In genomic region chr7:156640257-156640948, GRCh38 we compare ENCODE assay signal across 8 cellular contexts.
DNase-seq lines count a peak whose midpoint lies in the region; ATAC-seq and TF ChIP-seq lines count a peak whose summit lies in the region.

Gene RNF32 (plus strand): TSS chr7:156640774. CDS start chr7:156643878, 3,104 bp downstream.

- DNase-seq in GM13976 (ENCODE audit: low spot score) (peak; percentile 99), NCI-H187 (lab: John Stamatoyannopoulos, UW) (peak; percentile 97 to 98), astrocyte of the spinal cord (ENCODE audit: low read depth, low spot score) (peak; percentile 94), iPS DF 6.9 (ENCODE audit: low read depth, low spot score) (peak; percentile 78), skeletal muscle cell (ENCODE audit: low read depth) (peak; percentile 65), KBM-7 (no peak)
- DNase-seq in T-helper 2 cell treated with Interferon-gamma antibody and Interleukin-4, amounts not matched to agents 5 μg/mL and 100 μg/mL, for 36 hours (ENCODE audit: low spot score): peak; percentile 97

- no CpG with 5 or more reads among the region's 85 CpGs for WGBS in iPS DF 6.9 (ENCODE audit: insufficient coverage, insufficient read length)

- TF ChIP-seq CTCF in GM13976 (IDR thresholded peaks at IDR 0.05; ENCODE audit: borderline replicate concordance, control extremely low read depth, extremely low read depth, insufficient read depth, missing control alignments): no peak
- TF ChIP-seq CTCF in astrocyte of the spinal cord (IDR thresholded peaks at IDR 0.05; ENCODE audit: low read depth, low read length): no peak

- peak within 1 kb of the TSS; percentile 95 for H3K4me3 Mint-ChIP-seq in T-helper 2 cell treated with Interferon-gamma antibody and Interleukin-4, amounts not matched to agents 5 μg/mL and 100 μg/mL, for 36 hours

- H3K4me3 ChIP-seq in astrocyte of the spinal cord (ENCODE audit: low read depth, low read length): peak within 1 kb of the TSS; percentile 72
- H3K4me3 ChIP-seq in iPS DF 6.9 (ENCODE audit: low read length): peak within 1 kb of the TSS; percentile 75; the same call in 1 of the 2 replicates
- H3K4me3 ChIP-seq in skeletal muscle cell (ENCODE audit: low read depth, low read length): peak within 1 kb of the TSS; percentile 92

- H3K4me1 ChIP-seq in iPS DF 6.9 (ENCODE audit: control insufficient read depth, insufficient read depth, low read length): 0 out of 2 replicates have a peak, but pooled peaks cover 3% of the 10 kb centered on the region

- no peaks in the 10 kb centered on the region for H3K9me3 ChIP-seq in iPS DF 6.9 (ENCODE audit: control insufficient read depth, insufficient read depth, low read length)

- H3K36me3 ChIP-seq in iPS DF 6.9 (ENCODE audit: control insufficient read depth, insufficient read depth, low read length): no peaks in the 10 kb centered on the region

- no peak within 1 kb of the TSS for H3K27ac ChIP-seq in iPS DF 6.9 (ENCODE audit: low read length)

- H3K27me3 Mint-ChIP-seq in T-helper 2 cell treated with Interferon-gamma antibody and Interleukin-4, amounts not matched to agents 5 μg/mL and 100 μg/mL, for 36 hours (ENCODE audit: low read depth): no peaks in the 10 kb centered on the region

- peaks cover 12% of the 10 kb centered on the region for H3K9me3 Mint-ChIP-seq in T-helper 2 cell treated with Interferon-gamma antibody and Interleukin-4, amounts not matched to agents 5 μg/mL and 100 μg/mL, for 36 hours

- peak within 1 kb of the TSS; percentile 100 for H3K27ac Mint-ChIP-seq in T-helper 2 cell treated with Interferon-gamma antibody and Interleukin-4, amounts not matched to agents 5 μg/mL and 100 μg/mL, for 36 hours

- peak; percentile 78 for ATAC-seq in HG02840 (IDR thresholded peaks at IDR 0.05; ENCODE audit: low FRiP score, unreplicated experiment)

- in situ Hi-C loops in GM13976 (cut with MboI; ENCODE audit: low sequenced_read_pairs, unreplicated experiment): no loop called here
- in situ Hi-C loops in astrocyte of the spinal cord (cut with HindIII; ENCODE audit: low sequenced_read_pairs): no loop called here
- in situ Hi-C loops in KBM-7 (cut with MboI; ENCODE audit: low pct_unique_long_range_greater_than_20kb, low sequenced_read_pairs): no loop called here

- peaks cover 27% of the 10 kb centered on the region for H3K36me3 Mint-ChIP-seq in T-helper 2 cell treated with Interferon-gamma antibody and Interleukin-4, amounts not matched to agents 5 μg/mL and 100 μg/mL, for 36 hours (ENCODE audit: low read depth)

- H3K27me3 ChIP-seq in iPS DF 6.9 (ENCODE audit: control insufficient read depth, insufficient read depth, low read length): no peaks in the 10 kb centered on the region

- peaks cover 39% of the 10 kb centered on the region for H3K4me1 Mint-ChIP-seq in T-helper 2 cell treated with Interferon-gamma antibody and Interleukin-4, amounts not matched to agents 5 μg/mL and 100 μg/mL, for 36 hours (ENCODE audit: low read depth)
